ENCODE assay signal across 26 cellular contexts in the genomic region with DNA sequence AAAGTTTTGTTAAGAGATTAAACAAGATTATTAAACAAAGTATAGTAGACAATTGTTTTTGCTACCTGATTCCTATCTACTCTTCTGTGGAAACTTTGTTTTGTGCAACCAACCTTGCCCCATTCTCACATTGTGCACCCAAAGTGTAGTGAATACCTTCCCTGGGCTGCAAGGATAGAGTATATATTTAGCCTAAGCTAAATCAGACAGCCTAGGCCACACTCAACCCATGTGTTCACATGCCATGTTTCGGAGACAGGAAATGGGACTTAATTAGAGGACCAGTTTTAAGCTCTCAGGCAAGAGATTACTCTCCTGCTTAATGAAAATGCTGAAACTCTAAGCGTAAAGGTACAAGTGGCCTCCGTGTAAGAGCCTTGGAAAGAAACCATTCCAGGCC.
"Had no signal": no experiment of that assay in that cellular context is flagged by ENCODE, and none has a peak within 500 bp of the region (broad histone marks: within the 10 kb centered on the region; RNA-seq: fewer than 3 reads in every experiment).

No MANE protein-coding gene starts in this region.

- FAIRE-seq: endometrium, keratinocyte had no signal

- H3K27ac ChIP-seq: esophagus squamous epithelium, lower lobe of right lung, prostate gland, right atrium auricular region, stomach, testis, tibial artery had no signal

- H3K9me3 ChIP-seq: esophagus squamous epithelium, lower lobe of right lung, prostate gland, right atrium auricular region, stomach, testis, tibial artery had no signal

- ATAC-seq: effector memory CD8-positive, alpha-beta T cell; left ventricle myocardium superior; lower lobe of right lung; naive thymus-derived CD8-positive, alpha-beta T cell; sciatic nerve had no signal

- H3K4me2 ChIP-seq: smooth muscle cell had no signal

- H3K4me1 ChIP-seq: esophagus squamous epithelium, lower lobe of right lung, prostate gland, right atrium auricular region, stomach, testis, tibial artery had no signal

- H3K27me3 ChIP-seq: esophagus squamous epithelium, right atrium auricular region, stomach, testis, tibial artery had no signal

- DNase-seq: cortex of kidney; effector memory CD8-positive, alpha-beta T cell; erythroblast; esophagus squamous epithelium; foreskin melanocyte; hypothalamus; immature natural killer cell; left ventricle myocardium superior; lower lobe of right lung; naive thymus-derived CD8-positive, alpha-beta T cell; nephron progenitor cell; nucleus accumbens; stimulated activated CD4-positive, alpha-beta T cell treated with anti-CD3 and anti-CD28 coated beads, Interleukin-12 subunit alpha, Interleukin-12 subunit beta, amount 100 ng/mL, for 4 hours; stimulated activated CD4-positive, alpha-beta T cell treated with anti-CD3 and anti-CD28 coated beads, Interleukin-1b, Interleukin-23, amount 100 ng/mL, for 48 hours; stimulated activated CD4-positive, alpha-beta T cell treated with anti-CD3 and anti-CD28 coated beads, Interleukin-4, amount 100 ng/mL, for 1 hour; stimulated activated CD8-positive, alpha-beta memory T cell treated with anti-CD3 and anti-CD28 coated beads, Interleukin-4, amount 100 ng/mL, for 48 hours; stimulated activated naive CD4-positive, alpha-beta T cell; stomach; testis; tibial artery had no signal

- H3K4me3 ChIP-seq: esophagus squamous epithelium, lower lobe of right lung, prostate gland, right atrium auricular region, smooth muscle cell, stomach, testis, tibial artery had no signal

- H3K36me3 ChIP-seq: esophagus squamous epithelium, lower lobe of right lung, prostate gland, right atrium auricular region, stomach, tibial artery had no signal
